Comparison of ENCODE assay signal across 2 cellular contexts in genomic region chr16:78060295-78060694, GRCh38.
TF ChIP-seq lines count a peak whose summit lies in the region.

No MANE protein-coding gene starts in this region.

TF ChIP-seq in HepG2, 621 proteins besides CTCF, POLR2A, EP300 and RAD21:
- TF ChIP-seq ZNF652 (CRISPR knock-in tag; IDR thresholded peaks at IDR 0.05; ENCODE audit: borderline replicate concordance, low read depth) (peak; percentile 50; the same call in 1 of the 2 replicates), KLF15 (CRISPR knock-in tag; IDR thresholded peaks at IDR 0.05; ENCODE audit: borderline replicate concordance) (no peak), FUBP1 (CRISPR knock-in tag; IDR thresholded peaks at IDR 0.05; ENCODE audit: borderline replicate concordance) (no peak)
TF ChIP-seq in HepG2: peak in this region for 1.

TF ChIP-seq in K562, 482 proteins besides CTCF, POLR2A, EP300 and RAD21:
- TF ChIP-seq, protein P1, sequence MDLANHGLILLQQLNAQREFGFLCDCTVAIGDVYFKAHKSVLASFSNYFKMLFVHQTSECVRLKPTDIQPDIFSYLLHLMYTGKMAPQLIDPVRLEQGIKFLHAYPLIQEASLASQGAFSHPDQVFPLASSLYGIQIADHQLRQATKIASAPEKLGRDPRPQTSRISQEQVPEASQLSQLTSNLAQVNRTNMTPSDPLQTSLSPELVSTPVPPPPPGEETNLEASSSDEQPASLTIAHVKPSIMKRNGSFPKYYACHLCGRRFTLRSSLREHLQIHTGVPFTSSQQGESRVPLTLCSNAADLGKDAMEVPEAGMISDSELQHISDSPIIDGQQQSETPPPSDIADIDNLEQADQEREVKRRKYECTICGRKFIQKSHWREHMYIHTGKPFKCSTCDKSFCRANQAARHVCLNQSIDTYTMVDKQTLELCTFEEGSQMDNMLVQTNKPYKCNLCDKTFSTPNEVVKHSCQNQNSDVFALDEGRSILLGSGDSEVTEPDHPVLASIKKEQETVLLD (IDR thresholded peaks at IDR 0.05), result no peak
- TF ChIP-seq ZC3H11A (IDR thresholded peaks at IDR 0.05; ENCODE audit: low read depth, low read length) (no peak), RBBP5 (IDR thresholded peaks at IDR 0.05; ENCODE audit: borderline replicate concordance, insufficient read depth, low read length, poor library complexity, severe bottlenecking) (no peak), CBFA2T3 (IDR thresholded peaks at IDR 0.05) (0 out of 2 replicates have a peak, but pooled peaks have one; percentile 9), ARID3B (CRISPR knock-in tag; IDR thresholded peaks at IDR 0.05; ENCODE audit: borderline replicate concordance) (no peak), NFE2 (IDR thresholded peaks at IDR 0.05; ENCODE audit: low read depth) (no peak)
